ENCODE assay signal across 2 cellular contexts in genomic region chr10:3728563-3728962, GRCh38.
TF ChIP-seq lines count a peak whose summit lies in the region.

No MANE protein-coding gene starts in this region.

TF ChIP-seq in liver, 16 proteins besides CTCF, POLR2A, EP300 and RAD21:
- TF ChIP-seq SP1 (IDR thresholded peaks at IDR 0.05) (peak; percentile 72), RXRA (IDR thresholded peaks at IDR 0.05) (peak; percentile 59 to 81), YY1 (IDR thresholded peaks at IDR 0.05) (peak; percentile 53), MAX (IDR thresholded peaks at IDR 0.05) (peak; percentile 51), JUND (IDR thresholded peaks at IDR 0.05) (peak in 1 of 2 donors; percentile 34), FOXA2 (IDR thresholded peaks at IDR 0.05) (no peak), GABPA (IDR thresholded peaks at IDR 0.05 in 1 of 2, conservative IDR thresholded peaks at IDR 0.05 in 1 of 2) (no peak), HNF4A (conservative IDR thresholded peaks at IDR 0.05) (peak; percentile 74 to 85), HNF4G (IDR thresholded peaks at IDR 0.05) (peak; percentile 28), ZBTB33 (IDR thresholded peaks at IDR 0.05) (peak; percentile 43), REST (IDR thresholded peaks at IDR 0.05) (peak; percentile 26), FOXA1 (IDR thresholded peaks at IDR 0.05) (no peak)

TF ChIP-seq in HepG2, 621 proteins besides CTCF, POLR2A, EP300 and RAD21:
- no peak for TF ChIP-seq ZNF136 (CRISPR knock-in tag; IDR thresholded peaks at IDR 0.05; ENCODE audit: low read depth)
- no peak for TF ChIP-seq ZBTB2 (CRISPR knock-in tag; IDR thresholded peaks at IDR 0.05; ENCODE audit: low read depth)
- TF ChIP-seq ZBTB33 (CRISPR knock-in tag; IDR thresholded peaks at IDR 0.05), result no peak
- no peak for TF ChIP-seq ZSCAN25 (CRISPR knock-in tag; IDR thresholded peaks at IDR 0.05)
